In genomic region chr9:82489579-82489915, GRCh38 we compare ENCODE assay signal across 13 cellular contexts.
A peak's percentile ranks its signal among the peaks of the same experiment; 100 is the strongest.
DNase-seq lines count a peak whose midpoint lies in the region; ATAC-seq, FAIRE-seq and TF ChIP-seq lines count a peak whose summit lies in the region.
"Had no signal": no experiment of that assay in that cellular context is flagged by ENCODE, and none has a peak within 500 bp of the region (broad histone marks: within the 10 kb centered on the region; RNA-seq: fewer than 3 reads in every experiment).

No MANE protein-coding gene starts in this region.

- H3K9me3 ChIP-seq in adipocyte (ENCODE audit: control insufficient read depth, low read length), result no peaks in the 10 kb centered on the region
- no peaks in the 10 kb centered on the region for H3K9me3 ChIP-seq in aorta (ENCODE audit: control insufficient read depth, low read length)

- DNase-seq in adipocyte (ENCODE audit: low read depth), result no peak
- peak; percentile 94 for DNase-seq in fibroblast of the aortic adventitia (ENCODE audit: low read depth)
- no peak for DNase-seq in aorta
- DNase-seq in NCI-H1694 treated with DMSO at 0.1 percent for 48 hours (lab: John Stamatoyannopoulos, UW), result no peak
- no peak for DNase-seq in AG08396 (ENCODE audit: low spot score)
- DNase-seq in HTR-8/SVneo (ENCODE audit: insufficient read length, low spot score), result no peak
- DNase-seq: activated CD8-positive, alpha-beta memory T cell treated with anti-CD3 and anti-CD28 coated beads, Interleukin-2, amount 50 U/mL, for 4 hours; COR-L47; erythroblast; NCI-H524 treated with DMSO at 0.1 percent for 48 hours; SHP77; stimulated activated naive CD8-positive, alpha-beta T cell treated with anti-CD3 and anti-CD28 coated beads, Interleukin-15, amount 100 ng/mL, for 72 hours had no signal

- peak overlapping the region in 1 of 3 experiments; percentile 19 for H3K4me3 Mint-ChIP-seq in nephron
- H3K4me3 Mint-ChIP-seq: stimulated activated naive CD8-positive, alpha-beta T cell treated with anti-CD3 and anti-CD28 coated beads, Interleukin-15, amount 100 ng/mL, for 72 hours had no signal

- peak overlapping the region; percentile 90 to 91 (median 90) for H3K27ac Mint-ChIP-seq in nephron
- H3K27ac Mint-ChIP-seq: stimulated activated naive CD8-positive, alpha-beta T cell treated with anti-CD3 and anti-CD28 coated beads, Interleukin-15, amount 100 ng/mL, for 72 hours had no signal

- intact Hi-C loops in aorta (cut with DNase I), result loop anchor here in 1 of 2 donors (10.0 kb wide), 1 partner anchor 805 kb away; the partner anchor contains the start of gene TLE1

- H3K27me3 ChIP-seq in adipocyte (replicated peaks; ENCODE audit: control insufficient read depth, insufficient read depth, low read length) (peaks cover 18% of the 10 kb centered on the region), aorta (ENCODE audit: control insufficient read depth in 1 of 2, insufficient read depth in 2 of 2, low read length in 1 of 2) (no peaks in the 10 kb centered on the region)

- 0 to 3% methylated on average over 3 of the region's 3 CpGs for WGBS in aorta, 2 donors

- H3K4me1 Mint-ChIP-seq in nephron, result peaks cover 33% of the 10 kb centered on the region
- H3K4me1 Mint-ChIP-seq: stimulated activated naive CD8-positive, alpha-beta T cell treated with anti-CD3 and anti-CD28 coated beads, Interleukin-15, amount 100 ng/mL, for 72 hours had no signal

- TF ChIP-seq CTCF in fibroblast of the aortic adventitia (IDR thresholded peaks at IDR 0.05; ENCODE audit: insufficient read depth, low read length) (no peak), nephron (IDR thresholded peaks at IDR 0.05; ENCODE audit: unreplicated experiment in 3 of 3) (no peak)

- ATAC-seq in aorta (ENCODE audit: low FRiP score), result peak; percentile 68
- ATAC-seq: stimulated activated naive CD8-positive, alpha-beta T cell treated with anti-CD3 and anti-CD28 coated beads, Interleukin-15, amount 100 ng/mL, for 72 hours had no signal

- peaks cover 33% of the 10 kb centered on the region for H3K4me1 ChIP-seq in adipocyte (ENCODE audit: control insufficient read depth, insufficient read depth, low read length)
- peaks cover 0 to 3% of the 10 kb centered on the region in 2 donors for H3K4me1 ChIP-seq in aorta (ENCODE audit: control insufficient read depth in 1 of 2, insufficient read depth in 2 of 2, low read length in 2 of 2)

- peaks cover 9% of the 10 kb centered on the region for H3K27me3 Mint-ChIP-seq in nephron (ENCODE audit: low read depth)
- H3K27me3 Mint-ChIP-seq: stimulated activated naive CD8-positive, alpha-beta T cell treated with anti-CD3 and anti-CD28 coated beads, Interleukin-15, amount 100 ng/mL, for 72 hours had no signal

- H3K36me3 Mint-ChIP-seq in nephron (ENCODE audit: low read depth), result no peaks in the 10 kb centered on the region

- H3K9me3 Mint-ChIP-seq in nephron, result no peaks in the 10 kb centered on the region
- H3K9me3 Mint-ChIP-seq: stimulated activated naive CD8-positive, alpha-beta T cell treated with anti-CD3 and anti-CD28 coated beads, Interleukin-15, amount 100 ng/mL, for 72 hours had no signal

- H3K36me3 ChIP-seq in adipocyte (ENCODE audit: control insufficient read depth, insufficient read depth, low read length, severe bottlenecking) (no peaks in the 10 kb centered on the region), aorta (ENCODE audit: control insufficient read depth in 1 of 2, insufficient read depth in 2 of 2, low read length in 1 of 2) (no peaks in the 10 kb centered on the region)

- no peak for FAIRE-seq in HTR-8/SVneo (lab: Jason Lieb, UNC)

- H3K9ac ChIP-seq in adipocyte (ENCODE audit: low read length), result peak overlapping the region; percentile 54

- H3K4me3 ChIP-seq in adipocyte (ENCODE audit: low read length) (peak overlapping the region; percentile 15), fibroblast of the aortic adventitia (ENCODE audit: low read depth, low read length) (no peak overlapping the region), aorta (ENCODE audit: low read length in 2 of 2) (no peak overlapping the region)

- peak overlapping the region in 1 of 2 donors; percentile 60 for H3K27ac ChIP-seq in aorta (ENCODE audit: low read depth in 1 of 2, low read length in 2 of 2)
